Comparison of ENCODE assay signal across 17 cellular contexts in genomic region chr13:31670831-31671617, GRCh38.
DNase-seq lines count a peak whose midpoint lies in the region; ATAC-seq and TF ChIP-seq lines count a peak whose summit lies in the region.
"Had no signal": no experiment of that assay in that cellular context is flagged by ENCODE, and none has a peak within 500 bp of the region (broad histone marks: within the 10 kb centered on the region; RNA-seq: fewer than 3 reads in every experiment).

No MANE protein-coding gene starts in this region.

- H3K27me3 Mint-ChIP-seq in type B pancreatic cell = no peaks in the 10 kb centered on the region

- no peak for ATAC-seq in sciatic nerve
- ATAC-seq in GM21360 (IDR thresholded peaks at IDR 0.05; ENCODE audit: unreplicated experiment) = no peak

- H3K9me3 Mint-ChIP-seq in type B pancreatic cell = no peaks in the 10 kb centered on the region

- intact Hi-C loops in sciatic nerve (cut with DNase I) = no loop called here

- H3K27ac Mint-ChIP-seq in type B pancreatic cell = no peak overlapping the region

- no peak for TF ChIP-seq CTCF in AG10803 (conservative IDR thresholded peaks at IDR 0.05; ENCODE audit: low read length)
- TF ChIP-seq CTCF in HFF-Myc (IDR thresholded peaks at IDR 0.05; ENCODE audit: low read depth, low read length, missing control alignments) = no peak
- TF ChIP-seq CTCF in fibroblast of the aortic adventitia (IDR thresholded peaks at IDR 0.05; ENCODE audit: insufficient read depth, low read length) = no peak
- no peak for TF ChIP-seq CTCF in type B pancreatic cell (conservative IDR thresholded peaks at IDR 0.05)

- no peaks in the 10 kb centered on the region for H3K4me1 Mint-ChIP-seq in type B pancreatic cell (ENCODE audit: unreplicated experiment)

- H3K36me3 Mint-ChIP-seq in type B pancreatic cell = peaks cover 4% of the 10 kb centered on the region

- H3K4me3 ChIP-seq in AG10803 (ENCODE audit: low read length) (no peak overlapping the region), HFF-Myc (replicated peaks; ENCODE audit: low read depth, low read length) (no peak overlapping the region), fibroblast of the aortic adventitia (ENCODE audit: low read depth, low read length) (no peak overlapping the region)

- DNase-seq in AG10803 (ENCODE audit: low read depth) = peak; percentile 28
- peak; percentile 2 for DNase-seq in HFF-Myc (ENCODE audit: extremely low read depth, low read depth)
- DNase-seq in SK-N-DZ (ENCODE audit: low spot score) = peak; percentile 40
- DNase-seq in fibroblast of the aortic adventitia (ENCODE audit: low read depth) = peak; percentile 39
- no peak for DNase-seq in type B pancreatic cell (ENCODE audit: extremely low spot score, unreplicated experiment)
- no peak for DNase-seq in NCI-H226
- DNase-seq in sciatic nerve (ENCODE audit: low spot score) = no peak
- DNase-seq: Caco-2; DND-41; IMR-90; Kasumi-1; NCI-H1436 treated with DMSO at 0.1 percent for 48 hours; NCI-H2081; NCI-H526 treated with DMSO at 0.1 percent for 48 hours; NK-92 treated with Interleukin-12 subunit alpha and Interleukin-12 subunit beta, amount 100 ng/mL, for 24 hours; OCI-M1 had no signal

- H3K4me3 Mint-ChIP-seq in type B pancreatic cell = no peak overlapping the region

Comparison
In these comparisons a context has a peak if more than half of its experiments do, and no peak if none do; other contexts are left out.
1. DNase-seq: peak in AG10803 (single experiment), HFF-Myc (single experiment), SK-N-DZ (single experiment) and fibroblast of the aortic adventitia (single experiment); none in type B pancreatic cell (single experiment), NCI-H226 (single experiment) and sciatic nerve (single experiment).